In the genomic region with DNA sequence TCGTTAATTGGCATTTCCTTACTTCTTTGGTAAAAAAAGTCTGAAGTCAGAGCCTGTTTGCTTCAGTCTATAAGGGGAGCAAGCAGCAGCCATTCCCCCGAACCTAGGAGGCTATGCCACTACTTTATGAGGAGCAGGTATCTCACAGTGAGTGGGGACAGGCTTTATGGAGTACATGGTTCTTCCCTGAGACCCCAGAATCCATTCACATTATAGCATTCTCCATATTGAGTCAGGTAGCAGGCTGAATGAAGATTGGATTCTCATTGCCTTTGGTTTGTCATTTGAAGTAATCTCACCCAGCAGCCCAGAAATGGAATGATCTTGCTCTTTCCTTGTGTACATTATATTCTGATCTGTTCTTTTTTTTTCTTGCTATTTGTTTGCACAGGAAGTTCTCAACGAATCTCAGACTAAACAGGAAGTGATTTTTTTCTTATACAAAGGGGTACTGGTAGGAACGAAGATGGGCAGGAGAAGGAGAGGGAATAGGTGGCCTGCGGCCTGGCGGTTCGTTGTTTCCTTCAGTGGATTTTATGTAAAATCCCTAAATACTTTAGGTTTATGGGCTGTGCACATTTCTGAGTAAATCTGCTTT, we compare ENCODE assay signal across 11 cellular contexts.
DNase-seq lines count a peak whose midpoint lies in the region; ATAC-seq and TF ChIP-seq lines count a peak whose summit lies in the region.
"Had no signal": no experiment of that assay in that cellular context is flagged by ENCODE, and none has a peak within 500 bp of the region (broad histone marks: within the 10 kb centered on the region; RNA-seq: fewer than 3 reads in every experiment).

No MANE protein-coding gene starts in this region.

- H3K4me1 ChIP-seq in left ventricle myocardium inferior (peaks cover 76% of the 10 kb centered on the region), vagina (peaks cover 42% of the 10 kb centered on the region)
- H3K4me1 ChIP-seq: parathyroid adenoma had no signal

- POLR2A ChIA-PET in T-cell (lab: Charles Lee) = no interaction called here

- H3K27ac ChIP-seq in left ventricle myocardium inferior (replicated peaks) (peak overlapping the region; percentile 21), vagina (peak overlapping the region; percentile 10)
- H3K27ac ChIP-seq: parathyroid adenoma had no signal

- intact Hi-C loops in left ventricle myocardium inferior (cut with micrococcal nuclease) (loop anchor here (10.0 kb wide), 1 partner anchor 50 kb away; no protein-coding TSS in a partner anchor), Right ventricle myocardium inferior (cut with DNase I) (no loop called here), vagina (cut with DNase I) (no loop called here)

- peaks cover 20% of the 10 kb centered on the region for H3K36me3 Mint-ChIP-seq in T-cell
- H3K36me3 Mint-ChIP-seq in immature natural killer cell = peaks cover 3 to 10% (median 7%) of the 10 kb centered on the region in 3 donors

- TF ChIP-seq CTCF in left ventricle myocardium inferior (IDR thresholded peaks at IDR 0.05; ENCODE audit: borderline replicate concordance) (no peak), vagina (IDR thresholded peaks at IDR 0.05) (no peak)

- H3K27ac Mint-ChIP-seq in T-cell (peak overlapping the region; percentile 93 to 95), immature natural killer cell (peak overlapping the region; percentile 84 to 93 (median 88))

- CTCF ChIA-PET in T-cell (lab: Charles Lee) = no interaction called here

- H3K9me3 ChIP-seq in left ventricle myocardium inferior (replicated peaks) (no peaks in the 10 kb centered on the region), vagina (no peaks in the 10 kb centered on the region)

- no peak for ATAC-seq in Right ventricle myocardium inferior
- peak; percentile 65 to 84 (median 68) for ATAC-seq in T-cell (replicated peaks in 1 of 4)
- ATAC-seq in HG02642 (IDR thresholded peaks at IDR 0.05; ENCODE audit: poor library complexity, unreplicated experiment) = no peak

- no peak for TF ChIP-seq POLR2A in vagina (IDR thresholded peaks at IDR 0.05)

- H3K27me3 ChIP-seq in left ventricle myocardium inferior (ENCODE audit: low read depth) (no peaks in the 10 kb centered on the region), vagina (no peaks in the 10 kb centered on the region)

- H3K4me3 ChIP-seq in left ventricle myocardium inferior (no peak overlapping the region), vagina (no peak overlapping the region)

- H3K4me1 Mint-ChIP-seq in T-cell = peaks cover 56 to 80% (median 71%) of the 10 kb centered on the region in 3 donors
- H3K4me1 Mint-ChIP-seq in immature natural killer cell = peaks cover 67 to 68% of the 10 kb centered on the region in 2 donors

- H3K9me3 Mint-ChIP-seq in T-cell = no peaks in the 10 kb centered on the region
- H3K9me3 Mint-ChIP-seq in immature natural killer cell = no peaks in the 10 kb centered on the region

- H3K36me3 ChIP-seq in left ventricle myocardium inferior (peaks cover 17% of the 10 kb centered on the region), vagina (peaks cover 0 to 7% of the 10 kb centered on the region in 2 donors)

- DNase-seq in left ventricle myocardium inferior = no peak
- DNase-seq in Right ventricle myocardium inferior (ENCODE audit: missing footprints) = no peak
- peak in 2 of 34 experiments; percentile 5 to 19 for DNase-seq in T-cell
- peak; percentile 27 to 39 (median 31) for DNase-seq in immature natural killer cell
- no peak for DNase-seq in vagina (ENCODE audit: extremely low spot score in 2 of 2)
- DNase-seq in LoVo (ENCODE audit: low spot score) = no peak
- no peak for DNase-seq in NCI-H2227 treated with DMSO at 0.1 percent for 48 hours (lab: John Stamatoyannopoulos, UW)
- DNase-seq: COR-L47, NCI-H526 treated with DMSO at 0.1 percent for 48 hours had no signal

- H3K27me3 Mint-ChIP-seq in T-cell = no peaks in the 10 kb centered on the region
- H3K27me3 Mint-ChIP-seq in immature natural killer cell (ENCODE audit: low read depth in 3 of 3) = peaks cover 0 to 1% (median 0%) of the 10 kb centered on the region in 3 donors

- H3K4me3 Mint-ChIP-seq in T-cell (peak overlapping the region; percentile 54 to 63 (median 60)), immature natural killer cell (peak overlapping the region; percentile 62 to 84 (median 78))

Comparison
In these comparisons a context has a peak if more than half of its experiments do, and no peak if none do; other contexts are left out.
1. DNase-seq: peak in immature natural killer cell (3 of 3); none in left ventricle myocardium inferior (single experiment), Right ventricle myocardium inferior (single experiment), vagina (0 of 2), LoVo (single experiment) and NCI-H2227 treated with DMSO at 0.1 percent for 48 hours (single experiment).
2. ATAC-seq: peak in T-cell (4 of 4); none in Right ventricle myocardium inferior (single experiment) and HG02642 (single experiment).